Comparison of ENCODE assay signal across 1 cellular context in the genomic region with DNA sequence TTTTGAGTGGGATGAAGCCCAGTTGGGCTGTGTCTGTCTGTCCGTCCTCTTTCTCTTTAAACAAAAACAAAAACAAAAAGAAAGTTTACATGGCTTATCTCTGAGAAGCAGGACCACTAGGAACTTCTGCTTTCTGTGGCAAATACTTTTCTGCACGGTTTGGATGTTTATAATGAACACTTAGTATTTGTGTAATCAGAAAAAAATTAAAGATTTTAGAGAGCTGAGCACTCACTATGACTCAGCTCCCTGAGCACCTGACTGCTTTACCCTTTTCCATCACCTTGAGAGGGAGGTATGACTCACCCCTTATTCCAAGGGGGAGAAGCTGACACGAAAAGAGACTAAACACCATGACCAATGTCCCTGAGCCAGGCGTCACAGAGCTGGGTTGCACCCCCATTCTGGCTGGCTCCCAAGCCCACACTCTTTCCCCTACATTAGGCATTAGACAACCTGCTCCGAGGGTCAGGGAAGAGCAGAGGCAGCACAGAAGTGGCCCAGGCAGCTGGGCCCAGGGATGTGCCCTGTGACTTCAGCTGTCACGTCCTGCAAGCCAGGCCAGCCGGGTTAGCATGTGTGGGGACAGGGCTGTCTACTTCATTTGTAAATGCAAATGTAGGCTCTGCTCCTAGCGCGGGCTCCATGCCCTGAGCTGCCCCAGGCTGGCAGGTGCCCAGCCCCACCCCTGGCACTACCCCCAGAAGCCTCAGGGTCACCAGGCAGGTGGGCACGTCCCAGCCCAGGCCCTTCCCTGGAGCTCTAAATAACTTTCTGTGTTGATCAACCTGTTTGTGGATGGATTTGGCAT.
TF ChIP-seq lines count a peak whose summit lies in the region.

No MANE protein-coding gene starts in this region.

TF ChIP-seq in K562, 482 proteins besides CTCF, POLR2A, EP300 and RAD21 (continued from another document and continues in another):
- peak in 1 of 2 experiments; percentile 55; a peak in 3 of 4 replicates for TF ChIP-seq FOXA3 (CRISPR knock-in tag; conservative IDR thresholded peaks at IDR 0.05 in 1 of 2, IDR thresholded peaks at IDR 0.05 in 1 of 2)
- TF ChIP-seq, protein P1, sequence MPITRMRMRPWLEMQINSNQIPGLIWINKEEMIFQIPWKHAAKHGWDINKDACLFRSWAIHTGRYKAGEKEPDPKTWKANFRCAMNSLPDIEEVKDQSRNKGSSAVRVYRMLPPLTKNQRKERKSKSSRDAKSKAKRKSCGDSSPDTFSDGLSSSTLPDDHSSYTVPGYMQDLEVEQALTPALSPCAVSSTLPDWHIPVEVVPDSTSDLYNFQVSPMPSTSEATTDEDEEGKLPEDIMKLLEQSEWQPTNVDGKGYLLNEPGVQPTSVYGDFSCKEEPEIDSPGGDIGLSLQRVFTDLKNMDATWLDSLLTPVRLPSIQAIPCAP (CRISPR knock-in tag; IDR thresholded peaks at IDR 0.05; ENCODE audit: borderline replicate concordance), result no peak
- no peak for TF ChIP-seq ZKSCAN3 (CRISPR knock-in tag; IDR thresholded peaks at IDR 0.05)
- no peak for TF ChIP-seq NFIX (CRISPR knock-in tag; IDR thresholded peaks at IDR 0.05; ENCODE audit: low read depth)
- TF ChIP-seq DIDO1 (tag; IDR thresholded peaks at IDR 0.05; ENCODE audit: low read depth), result no peak
- TF ChIP-seq ZNF561 (CRISPR knock-in tag; conservative IDR thresholded peaks at IDR 0.05), result no peak
- no peak for TF ChIP-seq ZNF23 (CRISPR knock-in tag; IDR thresholded peaks at IDR 0.05)
- TF ChIP-seq, protein P2, sequence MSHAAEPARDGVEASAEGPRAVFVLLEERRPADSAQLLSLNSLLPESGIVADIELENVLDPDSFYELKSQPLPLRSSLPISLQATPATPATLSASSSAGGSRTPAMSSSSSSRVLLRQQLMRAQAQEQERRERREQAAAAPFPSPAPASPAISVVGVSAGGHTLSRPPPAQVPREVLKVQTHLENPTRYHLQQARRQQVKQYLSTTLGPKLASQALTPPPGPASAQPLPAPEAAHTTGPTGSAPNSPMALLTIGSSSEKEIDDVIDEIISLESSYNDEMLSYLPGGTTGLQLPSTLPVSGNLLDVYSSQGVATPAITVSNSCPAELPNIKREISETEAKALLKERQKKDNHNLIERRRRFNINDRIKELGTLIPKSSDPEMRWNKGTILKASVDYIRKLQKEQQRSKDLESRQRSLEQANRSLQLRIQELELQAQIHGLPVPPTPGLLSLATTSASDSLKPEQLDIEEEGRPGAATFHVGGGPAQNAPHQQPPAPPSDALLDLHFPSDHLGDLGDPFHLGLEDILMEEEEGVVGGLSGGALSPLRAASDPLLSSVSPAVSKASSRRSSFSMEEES (CRISPR knock-in tag; IDR thresholded peaks at IDR 0.05), result no peak
- TF ChIP-seq NRF1 (conservative IDR thresholded peaks at IDR 0.05 in 1 of 2, IDR thresholded peaks at IDR 0.05 in 1 of 2), result peak in 1 of 2 experiments; percentile 41; a peak in 3 of 4 replicates
- no peak for TF ChIP-seq ZKSCAN1 (IDR thresholded peaks at IDR 0.05; ENCODE audit: low read depth, low read length)
- TF ChIP-seq, protein P3, sequence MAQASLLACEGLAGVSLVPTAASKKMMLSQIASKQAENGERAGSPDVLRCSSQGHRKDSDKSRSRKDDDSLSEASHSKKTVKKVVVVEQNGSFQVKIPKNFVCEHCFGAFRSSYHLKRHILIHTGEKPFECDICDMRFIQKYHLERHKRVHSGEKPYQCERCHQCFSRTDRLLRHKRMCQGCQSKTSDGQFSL (CRISPR knock-in tag; IDR thresholded peaks at IDR 0.05), result peak; percentile 87
- TF ChIP-seq, protein P3 (tag; IDR thresholded peaks at IDR 0.05), result no peak; a peak in 1 of 4 replicates
- no peak for TF ChIP-seq ZNF717 (CRISPR knock-in tag; IDR thresholded peaks at IDR 0.05)
- no peak for TF ChIP-seq ZNF77 (CRISPR knock-in tag; IDR thresholded peaks at IDR 0.05)
- peak; percentile 20; the same call in 1 of the 2 replicates for TF ChIP-seq FOXP1 (CRISPR knock-in tag; IDR thresholded peaks at IDR 0.05)
- TF ChIP-seq TEAD2 (tag; IDR thresholded peaks at IDR 0.05), result no peak
- no peak for TF ChIP-seq U2AF1 (optimal IDR thresholded peaks at IDR 0.05; ENCODE audit: low read depth, low read length)
- TF ChIP-seq ZNF589 (CRISPR knock-in tag; IDR thresholded peaks at IDR 0.05; ENCODE audit: low read depth), result no peak
- TF ChIP-seq MXI1 (IDR thresholded peaks at IDR 0.05; ENCODE audit: low read depth, low read length), result no peak
- TF ChIP-seq, protein P4, sequence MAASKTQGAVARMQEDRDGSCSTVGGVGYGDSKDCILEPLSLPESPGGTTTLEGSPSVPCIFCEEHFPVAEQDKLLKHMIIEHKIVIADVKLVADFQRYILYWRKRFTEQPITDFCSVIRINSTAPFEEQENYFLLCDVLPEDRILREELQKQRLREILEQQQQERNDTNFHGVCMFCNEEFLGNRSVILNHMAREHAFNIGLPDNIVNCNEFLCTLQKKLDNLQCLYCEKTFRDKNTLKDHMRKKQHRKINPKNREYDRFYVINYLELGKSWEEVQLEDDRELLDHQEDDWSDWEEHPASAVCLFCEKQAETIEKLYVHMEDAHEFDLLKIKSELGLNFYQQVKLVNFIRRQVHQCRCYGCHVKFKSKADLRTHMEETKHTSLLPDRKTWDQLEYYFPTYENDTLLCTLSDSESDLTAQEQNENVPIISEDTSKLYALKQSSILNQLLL (CRISPR knock-in tag; IDR thresholded peaks at IDR 0.05; ENCODE audit: borderline replicate concordance), result no peak
- no peak for TF ChIP-seq RBM39 (optimal IDR thresholded peaks at IDR 0.05; ENCODE audit: low read depth, low read length)
- no peak for TF ChIP-seq BRCA1 (IDR thresholded peaks at IDR 0.05)
- no peak for TF ChIP-seq BRCA1 (CRISPR knock-in tag; IDR thresholded peaks at IDR 0.05)
- peak; percentile 78 for TF ChIP-seq RBBP5 (IDR thresholded peaks at IDR 0.05; ENCODE audit: borderline replicate concordance, insufficient read depth, low read length, poor library complexity, severe bottlenecking)
- no peak for TF ChIP-seq FOXK1 (CRISPR knock-in tag; IDR thresholded peaks at IDR 0.05; ENCODE audit: borderline replicate concordance)
- TF ChIP-seq HNRNPH1 (optimal IDR thresholded peaks at IDR 0.05; ENCODE audit: low read depth, low read length), result no peak
- no peak for TF ChIP-seq BRD9 (IDR thresholded peaks at IDR 0.05; ENCODE audit: low read depth, partially characterized antibody)
- TF ChIP-seq IRF2 (CRISPR knock-in tag; IDR thresholded peaks at IDR 0.05), result no peak
- peak; percentile 75; the same call in 1 of the 2 replicates for TF ChIP-seq ZNF263 (CRISPR knock-in tag; IDR thresholded peaks at IDR 0.05; ENCODE audit: borderline replicate concordance)
- TF ChIP-seq BACH1 (tag; IDR thresholded peaks at IDR 0.05), result peak; percentile 78; the same call in 1 of the 2 replicates
- TF ChIP-seq, protein P5, sequence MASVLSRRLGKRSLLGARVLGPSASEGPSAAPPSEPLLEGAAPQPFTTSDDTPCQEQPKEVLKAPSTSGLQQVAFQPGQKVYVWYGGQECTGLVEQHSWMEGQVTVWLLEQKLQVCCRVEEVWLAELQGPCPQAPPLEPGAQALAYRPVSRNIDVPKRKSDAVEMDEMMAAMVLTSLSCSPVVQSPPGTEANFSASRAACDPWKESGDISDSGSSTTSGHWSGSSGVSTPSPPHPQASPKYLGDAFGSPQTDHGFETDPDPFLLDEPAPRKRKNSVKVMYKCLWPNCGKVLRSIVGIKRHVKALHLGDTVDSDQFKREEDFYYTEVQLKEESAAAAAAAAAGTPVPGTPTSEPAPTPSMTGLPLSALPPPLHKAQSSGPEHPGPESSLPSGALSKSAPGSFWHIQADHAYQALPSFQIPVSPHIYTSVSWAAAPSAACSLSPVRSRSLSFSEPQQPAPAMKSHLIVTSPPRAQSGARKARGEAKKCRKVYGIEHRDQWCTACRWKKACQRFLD (CRISPR knock-in tag; IDR thresholded peaks at IDR 0.05), result 0 out of 2 replicates have a peak, but pooled peaks have one; percentile 33
- TF ChIP-seq RBM22 (IDR thresholded peaks at IDR 0.05; ENCODE audit: low read depth, low read length, poor library complexity, severe bottlenecking), result no peak
- TF ChIP-seq HDAC2 (IDR thresholded peaks at IDR 0.05), result peak; percentile 76
- TF ChIP-seq POLR2G (IDR thresholded peaks at IDR 0.05; ENCODE audit: low read depth, low read length), result no peak
- TF ChIP-seq CHCHD3 (CRISPR knock-in tag; IDR thresholded peaks at IDR 0.05), result no peak
- 0 out of 2 replicates have a peak, but pooled peaks have one; percentile 44 for TF ChIP-seq NR1H2 (CRISPR knock-in tag; IDR thresholded peaks at IDR 0.05)
- TF ChIP-seq MYBL2 (IDR thresholded peaks at IDR 0.05; ENCODE audit: low read depth), result no peak; the same call in 1 of the 2 replicates
- no peak for TF ChIP-seq MYBL2 (CRISPR knock-in tag; IDR thresholded peaks at IDR 0.05; ENCODE audit: borderline replicate concordance)
- no peak for TF ChIP-seq RNF2 (IDR thresholded peaks at IDR 0.05)
- TF ChIP-seq, protein P6, sequence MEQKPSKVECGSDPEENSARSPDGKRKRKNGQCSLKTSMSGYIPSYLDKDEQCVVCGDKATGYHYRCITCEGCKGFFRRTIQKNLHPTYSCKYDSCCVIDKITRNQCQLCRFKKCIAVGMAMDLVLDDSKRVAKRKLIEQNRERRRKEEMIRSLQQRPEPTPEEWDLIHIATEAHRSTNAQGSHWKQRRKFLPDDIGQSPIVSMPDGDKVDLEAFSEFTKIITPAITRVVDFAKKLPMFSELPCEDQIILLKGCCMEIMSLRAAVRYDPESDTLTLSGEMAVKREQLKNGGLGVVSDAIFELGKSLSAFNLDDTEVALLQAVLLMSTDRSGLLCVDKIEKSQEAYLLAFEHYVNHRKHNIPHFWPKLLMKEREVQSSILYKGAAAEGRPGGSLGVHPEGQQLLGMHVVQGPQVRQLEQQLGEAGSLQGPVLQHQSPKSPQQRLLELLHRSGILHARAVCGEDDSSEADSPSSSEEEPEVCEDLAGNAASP (IDR thresholded peaks at IDR 0.05), result no peak
- TF ChIP-seq TCF3 (CRISPR knock-in tag; IDR thresholded peaks at IDR 0.05), result peak; percentile 81
- TF ChIP-seq, protein P7, sequence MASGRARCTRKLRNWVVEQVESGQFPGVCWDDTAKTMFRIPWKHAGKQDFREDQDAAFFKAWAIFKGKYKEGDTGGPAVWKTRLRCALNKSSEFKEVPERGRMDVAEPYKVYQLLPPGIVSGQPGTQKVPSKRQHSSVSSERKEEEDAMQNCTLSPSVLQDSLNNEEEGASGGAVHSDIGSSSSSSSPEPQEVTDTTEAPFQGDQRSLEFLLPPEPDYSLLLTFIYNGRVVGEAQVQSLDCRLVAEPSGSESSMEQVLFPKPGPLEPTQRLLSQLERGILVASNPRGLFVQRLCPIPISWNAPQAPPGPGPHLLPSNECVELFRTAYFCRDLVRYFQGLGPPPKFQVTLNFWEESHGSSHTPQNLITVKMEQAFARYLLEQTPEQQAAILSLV (tag; IDR thresholded peaks at IDR 0.05), result no peak
- TF ChIP-seq ZNF586 (CRISPR knock-in tag; conservative IDR thresholded peaks at IDR 0.05), result no peak
- TF ChIP-seq, protein P8, sequence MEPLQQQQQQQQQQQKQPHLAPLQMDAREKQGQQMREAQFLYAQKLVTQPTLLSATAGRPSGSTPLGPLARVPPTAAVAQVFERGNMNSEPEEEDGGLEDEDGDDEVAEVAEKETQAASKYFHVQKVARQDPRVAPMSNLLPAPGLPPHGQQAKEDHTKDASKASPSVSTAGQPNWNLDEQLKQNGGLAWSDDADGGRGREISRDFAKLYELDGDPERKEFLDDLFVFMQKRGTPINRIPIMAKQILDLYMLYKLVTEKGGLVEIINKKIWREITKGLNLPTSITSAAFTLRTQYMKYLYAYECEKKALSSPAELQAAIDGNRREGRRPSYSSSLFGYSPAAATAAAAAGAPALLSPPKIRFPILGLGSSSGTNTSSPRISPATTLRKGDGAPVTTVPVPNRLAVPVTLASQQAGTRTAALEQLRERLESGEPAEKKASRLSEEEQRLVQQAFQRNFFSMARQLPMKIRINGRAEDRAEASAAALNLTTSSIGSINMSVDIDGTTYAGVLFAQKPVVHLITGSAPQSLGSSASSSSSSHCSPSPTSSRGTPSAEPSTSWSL (CRISPR knock-in tag; IDR thresholded peaks at IDR 0.05; ENCODE audit: borderline replicate concordance), result no peak
- TF ChIP-seq ZNF75A (CRISPR knock-in tag; IDR thresholded peaks at IDR 0.05), result no peak
- TF ChIP-seq RCOR1 (IDR thresholded peaks at IDR 0.05; ENCODE audit: borderline replicate concordance in 1 of 2, low read depth in 2 of 2, low read length in 2 of 2), result peak in 1 of 2 experiments; percentile 68; a peak in 2 of 4 replicates
- TF ChIP-seq ZNF76 (CRISPR knock-in tag; IDR thresholded peaks at IDR 0.05; ENCODE audit: borderline replicate concordance), result 0 out of 2 replicates have a peak, but pooled peaks have one; percentile 41
- TF ChIP-seq, protein P9, sequence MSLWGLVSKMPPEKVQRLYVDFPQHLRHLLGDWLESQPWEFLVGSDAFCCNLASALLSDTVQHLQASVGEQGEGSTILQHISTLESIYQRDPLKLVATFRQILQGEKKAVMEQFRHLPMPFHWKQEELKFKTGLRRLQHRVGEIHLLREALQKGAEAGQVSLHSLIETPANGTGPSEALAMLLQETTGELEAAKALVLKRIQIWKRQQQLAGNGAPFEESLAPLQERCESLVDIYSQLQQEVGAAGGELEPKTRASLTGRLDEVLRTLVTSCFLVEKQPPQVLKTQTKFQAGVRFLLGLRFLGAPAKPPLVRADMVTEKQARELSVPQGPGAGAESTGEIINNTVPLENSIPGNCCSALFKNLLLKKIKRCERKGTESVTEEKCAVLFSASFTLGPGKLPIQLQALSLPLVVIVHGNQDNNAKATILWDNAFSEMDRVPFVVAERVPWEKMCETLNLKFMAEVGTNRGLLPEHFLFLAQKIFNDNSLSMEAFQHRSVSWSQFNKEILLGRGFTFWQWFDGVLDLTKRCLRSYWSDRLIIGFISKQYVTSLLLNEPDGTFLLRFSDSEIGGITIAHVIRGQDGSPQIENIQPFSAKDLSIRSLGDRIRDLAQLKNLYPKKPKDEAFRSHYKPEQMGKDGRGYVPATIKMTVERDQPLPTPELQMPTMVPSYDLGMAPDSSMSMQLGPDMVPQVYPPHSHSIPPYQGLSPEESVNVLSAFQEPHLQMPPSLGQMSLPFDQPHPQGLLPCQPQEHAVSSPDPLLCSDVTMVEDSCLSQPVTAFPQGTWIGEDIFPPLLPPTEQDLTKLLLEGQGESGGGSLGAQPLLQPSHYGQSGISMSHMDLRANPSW (CRISPR knock-in tag; IDR thresholded peaks at IDR 0.05), result no peak; the same call in none of the 2 replicates
- TF ChIP-seq NR2C1 (IDR thresholded peaks at IDR 0.05), result no peak; the same call in 1 of the 2 replicates
- TF ChIP-seq NR2C1 (tag; IDR thresholded peaks at IDR 0.05), result no peak; the same call in 1 of the 2 replicates
- TF ChIP-seq KHSRP (IDR thresholded peaks at IDR 0.05), result no peak
- peak in 1 of 2 experiments; percentile 60; a peak in 2 of 4 replicates for TF ChIP-seq HDAC1 (IDR thresholded peaks at IDR 0.05)
- peak; percentile 89 for TF ChIP-seq ATF7 (IDR thresholded peaks at IDR 0.05)
- no peak for TF ChIP-seq MED1 (CRISPR knock-in tag; IDR thresholded peaks at IDR 0.05; ENCODE audit: borderline replicate concordance)
- TF ChIP-seq ESRRB (CRISPR knock-in tag; IDR thresholded peaks at IDR 0.05; ENCODE audit: borderline replicate concordance), result no peak
- no peak for TF ChIP-seq ZFP30 (CRISPR knock-in tag; IDR thresholded peaks at IDR 0.05; ENCODE audit: borderline replicate concordance)
